ENCODE assay signal across 11 cellular contexts in the genomic region with DNA sequence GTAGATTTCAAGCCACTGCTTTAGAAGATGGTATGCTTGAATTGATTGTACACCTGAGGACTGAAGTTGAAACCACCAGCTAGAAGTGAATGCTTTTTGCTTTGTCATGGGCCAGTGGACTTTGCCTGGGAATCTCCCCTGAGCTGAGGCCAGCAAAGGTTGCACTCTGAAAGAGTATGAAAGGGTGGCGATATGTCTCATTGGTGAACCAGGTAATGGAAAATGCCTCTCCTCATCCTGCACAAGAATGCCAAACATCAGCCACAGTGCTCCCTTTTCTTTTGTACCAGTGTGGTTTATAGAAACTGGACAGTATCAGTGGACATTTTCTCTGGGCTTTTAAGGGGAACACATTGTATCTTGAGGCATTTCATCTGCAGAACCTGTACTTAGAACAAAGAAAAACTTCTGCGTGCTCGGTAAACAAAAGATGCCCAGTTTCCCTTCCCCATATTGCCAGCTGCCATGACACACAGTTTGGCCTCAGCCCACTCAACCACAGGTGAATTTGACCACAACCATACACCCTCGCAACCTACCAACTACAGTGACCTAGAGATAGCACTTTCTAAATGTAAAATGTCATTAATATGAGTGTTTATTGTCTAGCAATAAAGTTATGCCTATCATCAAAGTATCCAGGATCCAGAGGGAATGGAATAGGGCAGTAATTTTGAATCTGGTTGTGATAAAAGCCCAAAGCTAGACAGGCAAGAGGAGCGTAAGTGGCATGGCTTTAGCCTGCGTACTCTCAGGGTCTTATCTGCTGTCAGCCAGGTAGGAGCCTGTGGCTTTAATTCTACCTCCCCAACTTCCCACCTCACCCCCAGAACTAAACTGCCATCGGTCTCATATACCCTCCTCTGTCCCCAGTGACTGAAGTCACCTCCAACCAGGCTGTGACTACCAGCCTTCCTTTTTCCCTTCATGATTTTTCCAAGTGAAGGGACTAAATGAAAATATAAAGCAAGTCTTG.
A peak's percentile ranks its signal among the peaks of the same experiment; 100 is the strongest.
DNase-seq lines count a peak whose midpoint lies in the region; ATAC-seq, FAIRE-seq and TF ChIP-seq lines count a peak whose summit lies in the region.
"Had no signal": no experiment of that assay in that cellular context is flagged by ENCODE, and none has a peak within 500 bp of the region (broad histone marks: within the 10 kb centered on the region; RNA-seq: fewer than 3 reads in every experiment).

No MANE protein-coding gene starts in this region.

- ATAC-seq in GM18519 (IDR thresholded peaks at IDR 0.05; ENCODE audit: low FRiP score, unreplicated experiment) (peak; percentile 73), GM21723 (IDR thresholded peaks at IDR 0.05; ENCODE audit: unreplicated experiment) (peak; percentile 85), HG03520 (IDR thresholded peaks at IDR 0.05; ENCODE audit: unreplicated experiment) (peak; percentile 80)

- no peaks in the 10 kb centered on the region for H3K9me3 ChIP-seq in liver (ENCODE audit: control insufficient read depth in 4 of 4, low read length in 3 of 4)

- DNase-seq in urothelium cell line (ENCODE audit: low spot score) (no peak), NCI-H128 (lab: John Stamatoyannopoulos, UW; ENCODE audit: unreplicated experiment) (no peak), OCI-M1 (lab: John Stamatoyannopoulos, UW) (no peak), HCEC 1CT (no peak)
- DNase-seq: EL, NCI-H1092 had no signal

- no peak overlapping the region for H3K9ac ChIP-seq in liver (ENCODE audit: low read depth in 1 of 2, low read length in 2 of 2)

- H3K27ac ChIP-seq in liver (ENCODE audit: low read depth in 1 of 2, low read length in 2 of 2), result peak overlapping the region in 1 of 2 donors; percentile 1
- H3K27ac ChIP-seq: cardiac muscle cell had no signal

- H3K36me3 ChIP-seq in liver (ENCODE audit: control insufficient read depth in 4 of 4, insufficient read depth in 3 of 4, low read depth in 1 of 4, low read length in 3 of 4), result no peaks in the 10 kb centered on the region
- H3K36me3 ChIP-seq: cardiac muscle cell had no signal

- WGBS in liver, result 85% methylated on average over 7 of the region's 7 CpGs

- H3K4me1 ChIP-seq in liver (ENCODE audit: control insufficient read depth in 4 of 4, insufficient read depth in 4 of 4, low read length in 3 of 4), result peaks cover 0 to 6% (median 1%) of the 10 kb centered on the region in 4 donors

- TF ChIP-seq CTCF in liver (IDR thresholded peaks at IDR 0.05; ENCODE audit: low read depth, low read length, missing input control), result no peak

- H3K4me3 ChIP-seq in liver (ENCODE audit: low read depth in 1 of 3, low read length in 3 of 3), result no peak overlapping the region
- H3K4me3 ChIP-seq: cardiac muscle cell had no signal

- peak; percentile 46 to 49 for TF ChIP-seq RAD21 in liver (IDR thresholded peaks at IDR 0.05)

- FAIRE-seq in urothelium cell line (lab: Jason Lieb, UNC), result no peak

- H3K27me3 ChIP-seq in liver (ENCODE audit: control insufficient read depth in 4 of 4, insufficient read depth in 4 of 4, low read length in 3 of 4), result no peaks in the 10 kb centered on the region
- H3K27me3 ChIP-seq: cardiac muscle cell had no signal

TF ChIP-seq in liver, 16 proteins besides CTCF, POLR2A, EP300 and RAD21:
- TF ChIP-seq, protein P1, sequence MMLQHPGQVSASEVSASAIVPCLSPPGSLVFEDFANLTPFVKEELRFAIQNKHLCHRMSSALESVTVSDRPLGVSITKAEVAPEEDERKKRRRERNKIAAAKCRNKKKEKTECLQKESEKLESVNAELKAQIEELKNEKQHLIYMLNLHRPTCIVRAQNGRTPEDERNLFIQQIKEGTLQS (IDR thresholded peaks at IDR 0.05), result peak; percentile 40
- TF ChIP-seq TAF1 (conservative IDR thresholded peaks at IDR 0.05) (no peak), HNF4A (conservative IDR thresholded peaks at IDR 0.05) (peak; percentile 94 to 98), YY1 (IDR thresholded peaks at IDR 0.05) (peak; percentile 75), NR2F2 (IDR thresholded peaks at IDR 0.05) (peak; percentile 24), SP1 (IDR thresholded peaks at IDR 0.05) (peak; percentile 93), FOXA1 (IDR thresholded peaks at IDR 0.05) (peak; percentile 63), GABPA (IDR thresholded peaks at IDR 0.05 in 1 of 2, conservative IDR thresholded peaks at IDR 0.05 in 1 of 2) (no peak), JUND (IDR thresholded peaks at IDR 0.05) (peak; percentile 75 to 80), HNF4G (IDR thresholded peaks at IDR 0.05) (peak; percentile 94), EGR1 (IDR thresholded peaks at IDR 0.05; ENCODE audit: low read depth in 2 of 2) (peak in 1 of 2 donors; percentile 77), RXRA (IDR thresholded peaks at IDR 0.05) (peak; percentile 80 to 88), FOXA2 (IDR thresholded peaks at IDR 0.05) (peak; percentile 14)
- TF ChIP-seq, protein P2, sequence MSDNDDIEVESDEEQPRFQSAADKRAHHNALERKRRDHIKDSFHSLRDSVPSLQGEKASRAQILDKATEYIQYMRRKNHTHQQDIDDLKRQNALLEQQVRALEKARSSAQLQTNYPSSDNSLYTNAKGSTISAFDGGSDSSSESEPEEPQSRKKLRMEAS (IDR thresholded peaks at IDR 0.05), result peak; percentile 59
- TF ChIP-seq, protein P3, sequence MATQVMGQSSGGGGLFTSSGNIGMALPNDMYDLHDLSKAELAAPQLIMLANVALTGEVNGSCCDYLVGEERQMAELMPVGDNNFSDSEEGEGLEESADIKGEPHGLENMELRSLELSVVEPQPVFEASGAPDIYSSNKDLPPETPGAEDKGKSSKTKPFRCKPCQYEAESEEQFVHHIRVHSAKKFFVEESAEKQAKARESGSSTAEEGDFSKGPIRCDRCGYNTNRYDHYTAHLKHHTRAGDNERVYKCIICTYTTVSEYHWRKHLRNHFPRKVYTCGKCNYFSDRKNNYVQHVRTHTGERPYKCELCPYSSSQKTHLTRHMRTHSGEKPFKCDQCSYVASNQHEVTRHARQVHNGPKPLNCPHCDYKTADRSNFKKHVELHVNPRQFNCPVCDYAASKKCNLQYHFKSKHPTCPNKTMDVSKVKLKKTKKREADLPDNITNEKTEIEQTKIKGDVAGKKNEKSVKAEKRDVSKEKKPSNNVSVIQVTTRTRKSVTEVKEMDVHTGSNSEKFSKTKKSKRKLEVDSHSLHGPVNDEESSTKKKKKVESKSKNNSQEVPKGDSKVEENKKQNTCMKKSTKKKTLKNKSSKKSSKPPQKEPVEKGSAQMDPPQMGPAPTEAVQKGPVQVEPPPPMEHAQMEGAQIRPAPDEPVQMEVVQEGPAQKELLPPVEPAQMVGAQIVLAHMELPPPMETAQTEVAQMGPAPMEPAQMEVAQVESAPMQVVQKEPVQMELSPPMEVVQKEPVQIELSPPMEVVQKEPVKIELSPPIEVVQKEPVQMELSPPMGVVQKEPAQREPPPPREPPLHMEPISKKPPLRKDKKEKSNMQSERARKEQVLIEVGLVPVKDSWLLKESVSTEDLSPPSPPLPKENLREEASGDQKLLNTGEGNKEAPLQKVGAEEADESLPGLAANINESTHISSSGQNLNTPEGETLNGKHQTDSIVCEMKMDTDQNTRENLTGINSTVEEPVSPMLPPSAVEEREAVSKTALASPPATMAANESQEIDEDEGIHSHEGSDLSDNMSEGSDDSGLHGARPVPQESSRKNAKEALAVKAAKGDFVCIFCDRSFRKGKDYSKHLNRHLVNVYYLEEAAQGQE (IDR thresholded peaks at IDR 0.05), result peak; percentile 81
- TF ChIP-seq, protein P4, sequence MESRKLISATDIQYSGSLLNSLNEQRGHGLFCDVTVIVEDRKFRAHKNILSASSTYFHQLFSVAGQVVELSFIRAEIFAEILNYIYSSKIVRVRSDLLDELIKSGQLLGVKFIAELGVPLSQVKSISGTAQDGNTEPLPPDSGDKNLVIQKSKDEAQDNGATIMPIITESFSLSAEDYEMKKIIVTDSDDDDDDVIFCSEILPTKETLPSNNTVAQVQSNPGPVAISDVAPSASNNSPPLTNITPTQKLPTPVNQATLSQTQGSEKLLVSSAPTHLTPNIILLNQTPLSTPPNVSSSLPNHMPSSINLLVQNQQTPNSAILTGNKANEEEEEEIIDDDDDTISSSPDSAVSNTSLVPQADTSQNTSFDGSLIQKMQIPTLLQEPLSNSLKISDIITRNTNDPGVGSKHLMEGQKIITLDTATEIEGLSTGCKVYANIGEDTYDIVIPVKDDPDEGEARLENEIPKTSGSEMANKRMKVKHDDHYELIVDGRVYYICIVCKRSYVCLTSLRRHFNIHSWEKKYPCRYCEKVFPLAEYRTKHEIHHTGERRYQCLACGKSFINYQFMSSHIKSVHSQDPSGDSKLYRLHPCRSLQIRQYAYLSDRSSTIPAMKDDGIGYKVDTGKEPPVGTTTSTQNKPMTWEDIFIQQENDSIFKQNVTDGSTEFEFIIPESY (IDR thresholded peaks at IDR 0.05), result peak; percentile 60
